In the genomic region with DNA sequence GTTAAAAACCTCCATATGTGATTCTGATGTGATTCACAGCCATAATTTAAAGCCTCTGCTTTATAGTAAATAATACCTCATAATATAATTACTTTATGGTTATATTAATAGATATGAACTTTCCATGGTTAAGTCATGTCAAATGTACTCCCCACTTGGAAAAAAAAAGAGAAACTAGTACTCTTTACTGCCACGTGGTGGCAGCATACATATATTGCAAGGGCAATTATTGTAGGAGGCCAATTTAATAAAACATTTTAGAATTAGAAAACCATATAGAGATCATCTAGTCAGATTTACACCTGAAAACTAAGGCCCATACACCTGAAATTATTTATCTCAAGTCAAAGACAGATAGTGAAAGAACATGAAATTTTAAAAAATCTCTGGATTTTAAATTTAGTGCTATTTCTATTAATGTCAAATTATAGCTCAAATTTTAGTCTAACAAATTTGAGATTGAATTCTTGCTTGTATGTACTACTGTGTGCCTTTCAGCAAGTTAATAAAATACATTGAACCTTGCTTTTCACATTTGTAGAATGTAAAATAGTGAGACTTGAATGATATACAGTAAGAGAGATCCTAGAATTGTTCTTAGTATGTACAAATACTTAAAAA, we compare ENCODE assay signal across 8 cellular contexts.
A peak's percentile ranks its signal among the peaks of the same experiment; 100 is the strongest.
DNase-seq lines count a peak whose midpoint lies in the region; ATAC-seq, FAIRE-seq and TF ChIP-seq lines count a peak whose summit lies in the region.

No MANE protein-coding gene starts in this region.

- peak; percentile 78 for FAIRE-seq in colon (lab: Jason Lieb, UNC)

- H3K27ac ChIP-seq in HEK293 (ENCODE audit: extremely low read depth, low read depth, low read length) = no peak overlapping the region
- no peak overlapping the region for H3K27ac ChIP-seq in effector memory CD4-positive, alpha-beta T cell (ENCODE audit: insufficient read depth, low read length, poor library complexity, severe bottlenecking)

- H3K4me3 ChIP-seq in HEK293 (ENCODE audit: low read depth, low read length) = no peak overlapping the region
- no peak overlapping the region for H3K4me3 ChIP-seq in effector memory CD4-positive, alpha-beta T cell (ENCODE audit: insufficient read depth, low read depth, low read length, poor library complexity, severe bottlenecking)

- H3K4me1 ChIP-seq in HEK293 (ENCODE audit: control insufficient read depth, insufficient read depth, low read length) = no peaks in the 10 kb centered on the region
- H3K4me1 ChIP-seq in effector memory CD4-positive, alpha-beta T cell (ENCODE audit: control insufficient read depth, insufficient read depth, low read length, poor library complexity, severe bottlenecking) = no peaks in the 10 kb centered on the region

- H3K27me3 ChIP-seq in effector memory CD4-positive, alpha-beta T cell (replicated peaks; ENCODE audit: control insufficient read depth, insufficient read depth, low read length, poor library complexity, severe bottlenecking) = no peaks in the 10 kb centered on the region

- DNase-seq in NOMO-1 treated with DMSO at 0.1 percent for 48 hours (lab: John Stamatoyannopoulos, UW; ENCODE audit: unreplicated experiment) = peak; percentile 8
- no peak for DNase-seq in NOMO-1 treated with dmso at 0.1 percent for 144 hours (lab: John Stamatoyannopoulos, UW; ENCODE audit: unreplicated experiment)
- peak; percentile 63 for DNase-seq in NCI-H82 (lab: John Stamatoyannopoulos, UW)
- DNase-seq in mucosa of gallbladder (ENCODE audit: low spot score) = peak; percentile 16
- no peak for DNase-seq in effector memory CD4-positive, alpha-beta T cell

- no peak for TF ChIP-seq CTCF in HEK293 (tag by site-specific recombination; IDR thresholded peaks at IDR 0.05)

- no peaks in the 10 kb centered on the region for H3K9me3 ChIP-seq in HEK293 (ENCODE audit: control insufficient read depth, insufficient read depth, low read depth, low read length)
- no peaks in the 10 kb centered on the region for H3K9me3 ChIP-seq in effector memory CD4-positive, alpha-beta T cell (ENCODE audit: control insufficient read depth, low read length)

- no peak for ATAC-seq in GM18498 (IDR thresholded peaks at IDR 0.05; ENCODE audit: unreplicated experiment)

- POLR2A ChIA-PET in HEK293 (lab: Yijun Ruan, JAX) = no interaction called here

- CTCF ChIA-PET in HEK293 (lab: Yijun Ruan, JAX) = interaction anchor here (0.6 to 2.2 kb wide), 13 partner anchors 8 to 1335 kb away, joined by 3 to 5 read pairs (median 3); no protein-coding TSS in a partner anchor

- H3K36me3 ChIP-seq in HEK293 (ENCODE audit: control insufficient read depth in 2 of 2, insufficient read depth in 1 of 2, low read length in 2 of 2) = no peaks in the 10 kb centered on the region
- H3K36me3 ChIP-seq in effector memory CD4-positive, alpha-beta T cell (ENCODE audit: control insufficient read depth, insufficient read depth, low read length) = no peaks in the 10 kb centered on the region

TF ChIP-seq in HEK293, 187 proteins besides CTCF, POLR2A, EP300 and RAD21:
- TF ChIP-seq ZBTB7A (tag by site-specific recombination; IDR thresholded peaks at IDR 0.05; ENCODE audit: low read depth) = no peak
- TF ChIP-seq ZNF654 (tag by site-specific recombination; IDR thresholded peaks at IDR 0.05; ENCODE audit: low read depth) = peak; percentile 25
- TF ChIP-seq ZNF561 (tag by site-specific recombination; IDR thresholded peaks at IDR 0.05; ENCODE audit: borderline replicate concordance) = no peak

Comparison
In these comparisons a context has a peak if more than half of its experiments do, and no peak if none do; other contexts are left out.
1. DNase-seq: peak in NOMO-1 treated with DMSO at 0.1 percent for 48 hours (single experiment), NCI-H82 (single experiment) and mucosa of gallbladder (single experiment); none in NOMO-1 treated with dmso at 0.1 percent for 144 hours (single experiment) and effector memory CD4-positive, alpha-beta T cell (0 of 3).